In the genomic region with DNA sequence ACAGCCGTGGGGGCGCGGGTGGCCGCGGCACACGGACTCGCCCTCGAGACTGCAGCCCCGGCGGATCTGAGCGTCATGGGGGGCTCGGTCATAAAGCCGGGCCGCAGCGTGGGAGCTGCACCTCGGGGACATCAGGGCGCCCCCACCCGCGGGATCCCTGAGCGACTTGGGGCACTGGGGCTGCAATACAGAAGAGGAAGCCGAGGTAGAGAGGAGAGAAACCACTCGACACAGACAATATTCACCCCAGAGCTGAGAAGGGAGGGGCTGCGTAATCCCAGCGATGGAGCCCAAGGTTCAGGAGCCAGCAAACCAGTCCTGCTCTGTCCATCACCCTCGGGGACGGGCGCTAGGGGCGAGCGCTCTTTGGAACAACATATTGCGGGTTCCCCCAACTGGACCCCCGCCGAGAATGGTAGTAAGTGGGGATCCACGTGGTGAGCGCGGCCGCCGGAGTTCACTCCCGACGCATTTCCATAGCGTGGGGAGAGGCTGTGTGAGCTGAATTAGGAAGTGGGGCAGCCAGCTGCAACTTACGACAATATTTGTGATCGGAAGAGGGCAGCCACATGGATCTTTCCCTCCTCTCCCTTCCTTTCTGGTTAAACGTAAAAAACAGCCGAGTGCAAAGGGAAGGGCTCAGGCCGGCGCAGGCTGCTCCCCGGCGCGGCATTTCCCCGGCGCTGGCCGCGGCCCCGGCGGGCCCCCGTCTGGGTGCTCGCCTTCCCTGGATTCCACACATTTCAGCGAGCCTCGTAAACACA, we compare ENCODE assay signal across 8 cellular contexts. TPM values are rescaled to one million over a fixed set of nuclear protein-coding genes. Genes with fewer than 3 reads are reported as not detected.
A peak's percentile ranks its signal among the peaks of the same experiment; 100 is the strongest.
DNase-seq lines count a peak whose midpoint lies in the region; ATAC-seq and TF ChIP-seq lines count a peak whose summit lies in the region.

No MANE protein-coding gene starts in this region.

- H3K9me3 ChIP-seq in muscle layer of duodenum (ENCODE audit: control insufficient read depth in 1 of 2, low read length in 2 of 2) (no peaks in the 10 kb centered on the region), upper lobe of left lung (no peaks in the 10 kb centered on the region)

- ATAC-seq in GM19351 (IDR thresholded peaks at IDR 0.05; ENCODE audit: unreplicated experiment) (peak; percentile 10), upper lobe of left lung (ENCODE audit: low FRiP score in 2 of 2) (peak in 1 of 2 donors; percentile 27), HG03196 (IDR thresholded peaks at IDR 0.05; ENCODE audit: unreplicated experiment) (no peak)
- peak; percentile 7 for ATAC-seq in activated CD8-positive, alpha-beta T cell treated with anti-CD3 and anti-CD28 coated beads, Interleukin-2, amount 10 ng/mL, durations not matched to agents 7 days and 5 days

- H3K36me3 ChIP-seq in muscle layer of duodenum (ENCODE audit: control insufficient read depth in 1 of 2, insufficient read depth in 2 of 2, low read length in 2 of 2) = no peaks in the 10 kb centered on the region
- H3K36me3 ChIP-seq in upper lobe of left lung = no peaks in the 10 kb centered on the region

- peak in 2 of 4 donors; percentile 33 to 61 for TF ChIP-seq POLR2A in upper lobe of left lung (IDR thresholded peaks at IDR 0.05)

- peaks cover 2 to 45% (median 38%) of the 10 kb centered on the region in 7 donors for H3K9me3 Mint-ChIP-seq in CD14-positive monocyte
- no peaks in the 10 kb centered on the region for H3K9me3 Mint-ChIP-seq in activated CD8-positive, alpha-beta T cell treated with anti-CD3 and anti-CD28 coated beads, Interleukin-2, amount 10 ng/mL, durations not matched to agents 7 days and 5 days (ENCODE audit: insufficient read depth)

- intact Hi-C loops in CD14-positive monocyte (cut with micrococcal nuclease) = no loop called here

- CTCF ChIA-PET in activated CD8-positive, alpha-beta T cell treated with anti-CD3 and anti-CD28 coated beads, Interleukin-2, amount 10 ng/mL, durations not matched to agents 7 days and 5 days (lab: Charles Lee) = interaction anchor here (0.9 kb wide), 1 partner anchor 44 kb away, joined by 3 read pairs; no protein-coding TSS in a partner anchor

- H3K27ac ChIP-seq in muscle layer of duodenum (ENCODE audit: low read length) (peak overlapping the region; percentile 85), upper lobe of left lung (peak overlapping the region; percentile 80 to 92 (median 90))

- H3K27me3 Mint-ChIP-seq in CD14-positive monocyte (ENCODE audit: low read depth in 3 of 3) = peaks cover 79 to 91% (median 81%) of the 10 kb centered on the region in 3 donors
- peaks cover 54% of the 10 kb centered on the region for H3K27me3 Mint-ChIP-seq in activated CD8-positive, alpha-beta T cell treated with anti-CD3 and anti-CD28 coated beads, Interleukin-2, amount 10 ng/mL, durations not matched to agents 7 days and 5 days (ENCODE audit: low read depth)

- H3K27ac Mint-ChIP-seq in CD14-positive monocyte = no peak overlapping the region
- no peak overlapping the region for H3K27ac Mint-ChIP-seq in activated CD8-positive, alpha-beta T cell treated with anti-CD3 and anti-CD28 coated beads, Interleukin-2, amount 10 ng/mL, durations not matched to agents 7 days and 5 days

- DNase-seq in CD14-positive monocyte (ENCODE audit: low spot score) (no peak), NCI-H128 (lab: John Stamatoyannopoulos, UW; ENCODE audit: unreplicated experiment) (peak; percentile 22), epithelial cell of proximal tubule (ENCODE audit: low read depth) (no peak), upper lobe of left lung (peak; percentile 55 to 89)
- DNase-seq in activated CD8-positive, alpha-beta T cell treated with anti-CD3 and anti-CD28 coated beads, Interleukin-2, amount 10 ng/mL, durations not matched to agents 7 days and 5 days = peak; percentile 38

- H3K27me3 ChIP-seq in muscle layer of duodenum (ENCODE audit: low read depth, low read length) (no peaks in the 10 kb centered on the region), upper lobe of left lung (peaks cover 0 to 23% (median 0%) of the 10 kb centered on the region in 4 donors)

- H3K4me3 Mint-ChIP-seq in CD14-positive monocyte = peak overlapping the region; percentile 82 to 99
- H3K4me3 Mint-ChIP-seq in activated CD8-positive, alpha-beta T cell treated with anti-CD3 and anti-CD28 coated beads, Interleukin-2, amount 10 ng/mL, durations not matched to agents 7 days and 5 days = peak overlapping the region; percentile 82

- POLR2A ChIA-PET in activated CD8-positive, alpha-beta T cell treated with anti-CD3 and anti-CD28 coated beads, Interleukin-2, amount 10 ng/mL, durations not matched to agents 7 days and 5 days (lab: Charles Lee) = interaction anchor here (0.8 kb wide), 1 partner anchor 368 kb away, joined by 4 read pairs; a partner anchor contains a TSS

- no peak for TF ChIP-seq EP300 in upper lobe of left lung (IDR thresholded peaks at IDR 0.05)

- peaks cover 17 to 20% of the 10 kb centered on the region in 2 donors for H3K36me3 Mint-ChIP-seq in CD14-positive monocyte
- peaks cover 2% of the 10 kb centered on the region for H3K36me3 Mint-ChIP-seq in activated CD8-positive, alpha-beta T cell treated with anti-CD3 and anti-CD28 coated beads, Interleukin-2, amount 10 ng/mL, durations not matched to agents 7 days and 5 days (ENCODE audit: low read depth)

- TF ChIP-seq CTCF in CD14-positive monocyte (IDR thresholded peaks at IDR 0.05) (no peak), epithelial cell of proximal tubule (conservative IDR thresholded peaks at IDR 0.05; ENCODE audit: low read depth, low read length) (no peak), upper lobe of left lung (IDR thresholded peaks at IDR 0.05) (no peak)

- WGBS in upper lobe of left lung, 2 donors = 0 to 1% methylated on average over 20 to 51 of the region's 59 CpGs

- H3K4me1 ChIP-seq in muscle layer of duodenum (ENCODE audit: control insufficient read depth in 1 of 2, insufficient read depth in 2 of 2, low read length in 2 of 2) = peaks cover 3 to 17% of the 10 kb centered on the region in 2 donors
- H3K4me1 ChIP-seq in upper lobe of left lung = peaks cover 8 to 35% (median 31%) of the 10 kb centered on the region in 4 donors

- H3K4me3 ChIP-seq in epithelial cell of proximal tubule (ENCODE audit: low read depth, low read length) (peak overlapping the region; percentile 89), muscle layer of duodenum (ENCODE audit: low read depth in 1 of 2, low read length in 2 of 2) (peak overlapping the region; percentile 83 to 95), upper lobe of left lung (peak overlapping the region; percentile 56 to 94 (median 66))

- H3K4me1 Mint-ChIP-seq in CD14-positive monocyte = peaks cover 40% of the 10 kb centered on the region
- H3K4me1 Mint-ChIP-seq in activated CD8-positive, alpha-beta T cell treated with anti-CD3 and anti-CD28 coated beads, Interleukin-2, amount 10 ng/mL, durations not matched to agents 7 days and 5 days (ENCODE audit: low read depth) = peaks cover 39% of the 10 kb centered on the region

RNA-seq across cellular contexts. Expression of a gene that starts 9.9 kb away (rescaled TPM):
- polyA plus RNA-seq in CD14-positive monocyte = not detected
- 1 to 10 TPM; 5.0 to 6.1 TPM for total RNA-seq in activated CD8-positive, alpha-beta T cell treated with anti-CD3 and anti-CD28 coated beads, Interleukin-2, amount 10 ng/mL, durations not matched to agents 7 days and 5 days
- total RNA-seq in epithelial cell of proximal tubule = 1.7 and 3.5 TPM in 2 replicates
- 10 to 100 TPM in 5 of 6 donors, 1 to 10 TPM in 1; 7.4 to 28.0 (median 13.9) TPM for total RNA-seq in upper lobe of left lung

Comparison
In these comparisons a context has a peak if more than half of its experiments do, and no peak if none do; other contexts are left out.
1. DNase-seq: peak in NCI-H128 (single experiment), activated CD8-positive, alpha-beta T cell treated with anti-CD3 and anti-CD28 coated beads, Interleukin-2, amount 10 ng/mL, durations not matched to agents 7 days and 5 days (single experiment) and upper lobe of left lung (2 of 2); none in CD14-positive monocyte (single experiment) and epithelial cell of proximal tubule (single experiment).
2. Peak in every context shown above with its lines, with median percentiles within 50 percentile points of each other: H3K4me3 ChIP-seq.